20 cellular contexts compared by ENCODE assay signal in genomic region chr3:145522893-145523651, GRCh38.
"Had no signal": no experiment of that assay in that cellular context is flagged by ENCODE, and none has a peak within 500 bp of the region (broad histone marks: within the 10 kb centered on the region; RNA-seq: fewer than 3 reads in every experiment).

No MANE protein-coding gene starts in this region.

- DNase-seq: activated CD4-positive, alpha-beta memory T cell treated with anti-CD3 and anti-CD28 coated beads, Interleukin-2, amount 10 ng/mL, durations not matched to agents 7 days and 5 days; activated CD4-positive, alpha-beta T cell treated with anti-CD3 and anti-CD28 coated beads for 1 hour; activated CD4-positive, alpha-beta T cell treated with anti-CD3 and anti-CD28 coated beads, Interleukin-2, amount 10 ng/mL, durations not matched to agents 7 days and 5 days; activated CD8-positive, alpha-beta memory T cell treated with anti-CD3 and anti-CD28 coated beads, Interleukin-2, amount 50 U/mL, for 48 hours; activated naive CD4-positive, alpha-beta T cell treated with anti-CD3 and anti-CD28 coated beads, Interleukin-2, amount 50 U/mL, for 16 hours; activated T-cell treated with anti-CD3 and anti-CD28 coated beads, Interleukin-2, amount 50 U/mL, for 24 hours; amniotic stem cell; central memory CD4-positive, alpha-beta T cell; mesendoderm; natural killer cell; stimulated activated CD4-positive, alpha-beta T cell treated with anti-CD3 and anti-CD28 coated beads, Interleukin-15, amount 100 ng/mL, for 24 hours; stimulated activated CD4-positive, alpha-beta T cell treated with anti-CD3 and anti-CD28 coated beads, Interleukin-2, amount 100 ng/mL, for 24 hours; substantia nigra; T-helper 2 cell had no signal

- H3K36me3 ChIP-seq: gastroesophageal sphincter, neural progenitor cell, vagina had no signal

- H3K9ac ChIP-seq: neural progenitor cell had no signal

- H3K27me3 ChIP-seq: gastroesophageal sphincter, neural progenitor cell, vagina had no signal

- H2AFZ ChIP-seq: neural progenitor cell had no signal

- H3K27ac ChIP-seq: gastroesophageal sphincter, neural progenitor cell, vagina had no signal

- H3K9me3 ChIP-seq: gastroesophageal sphincter, vagina had no signal

- ATAC-seq: gastroesophageal sphincter, left lobe of liver, natural killer cell, right cardiac atrium had no signal

- H3K4me2 ChIP-seq: neural progenitor cell had no signal

- H3K4me3 ChIP-seq: gastroesophageal sphincter, lung, neural progenitor cell, vagina had no signal

- H3K4me1 ChIP-seq: gastroesophageal sphincter, neural progenitor cell, vagina had no signal
